In genomic region chr16:23296994-23297393, GRCh38 we compare ENCODE assay signal across 10 cellular contexts. TPM values are rescaled to one million over a fixed set of nuclear protein-coding genes. Genes with fewer than 3 reads are reported as not detected.
DNase-seq lines count a peak whose midpoint lies in the region; ATAC-seq and TF ChIP-seq lines count a peak whose summit lies in the region.
"Had no signal": no experiment of that assay in that cellular context is flagged by ENCODE, and none has a peak within 500 bp of the region (broad histone marks: within the 10 kb centered on the region; RNA-seq: fewer than 3 reads in every experiment).

No MANE protein-coding gene starts in this region.

- H3K9ac ChIP-seq in NT2/D1 (ENCODE audit: insufficient read length, low read depth): no peak overlapping the region

- peak; percentile 80 for TF ChIP-seq CTCF in C4-2B (conservative IDR thresholded peaks at IDR 0.05)
- TF ChIP-seq CTCF in GM12865 (IDR thresholded peaks at IDR 0.05; ENCODE audit: insufficient read depth, low read depth, low read length, missing control alignments): peak; percentile 45
- peak; percentile 52 for TF ChIP-seq CTCF in foreskin keratinocyte (conservative IDR thresholded peaks at IDR 0.05)

- peaks cover 17% of the 10 kb centered on the region for H3K27me3 ChIP-seq in NT2/D1 (ENCODE audit: insufficient read depth, insufficient read length)
- peaks cover 30% of the 10 kb centered on the region for H3K27me3 ChIP-seq in foreskin keratinocyte

- peaks cover 4% of the 10 kb centered on the region for H3K4me1 ChIP-seq in NT2/D1 (ENCODE audit: insufficient read depth, insufficient read length)
- no peaks in the 10 kb centered on the region for H3K4me1 ChIP-seq in foreskin keratinocyte
- H3K4me1 ChIP-seq: gastrocnemius medialis had no signal

- no peak overlapping the region for H3K4me3 ChIP-seq in GM12865 (ENCODE audit: low read depth, low read length)
- H3K4me3 ChIP-seq in NT2/D1 (ENCODE audit: insufficient read length, low read depth): no peak overlapping the region
- H3K4me3 ChIP-seq: gastrocnemius medialis, SK-N-MC had no signal

- peak; percentile 58 for DNase-seq in GM12865 (ENCODE audit: low read depth)
- DNase-seq in NT2/D1 (ENCODE audit: low read depth, low spot score): peak; percentile 36
- no peak for DNase-seq in foreskin keratinocyte
- DNase-seq in SW 1271 (lab: John Stamatoyannopoulos, UW): no peak
- DNase-seq: gastrocnemius medialis had no signal

- H3K27ac ChIP-seq in C4-2B (peak overlapping the region; percentile 15; the same call in 1 of the 2 replicates), foreskin keratinocyte (no peak overlapping the region)
- H3K27ac ChIP-seq: gastrocnemius medialis, SK-N-MC had no signal

- peak; percentile 23 for ATAC-seq in foreskin keratinocyte
- no peak for ATAC-seq in HG03135 (IDR thresholded peaks at IDR 0.05; ENCODE audit: unreplicated experiment)
- ATAC-seq in HG02973 (IDR thresholded peaks at IDR 0.05; ENCODE audit: unreplicated experiment): no peak
- ATAC-seq in GM19035 (IDR thresholded peaks at IDR 0.05; ENCODE audit: unreplicated experiment): no peak
- ATAC-seq: gastrocnemius medialis had no signal

- no peaks in the 10 kb centered on the region for H3K36me3 ChIP-seq in NT2/D1 (ENCODE audit: insufficient read depth, insufficient read length, low read length)
- H3K36me3 ChIP-seq: gastrocnemius medialis had no signal

- no peaks in the 10 kb centered on the region; the same call in 1 of the 2 replicates for H3K9me3 ChIP-seq in NT2/D1 (ENCODE audit: insufficient read depth, low read length)
- H3K9me3 ChIP-seq: gastrocnemius medialis had no signal

RNA-seq across cellular contexts. Expression of gene SCNN1B, which starts 5.1 kb away (rescaled TPM):
- 0.07 TPM in 1 of 2 replicates, not detected in the other for total RNA-seq in foreskin keratinocyte
- 0.11 and 0.13 TPM in 2 replicates for polyA plus RNA-seq in foreskin keratinocyte

Comparison
In these comparisons a context has a peak if more than half of its experiments do, and no peak if none do; other contexts are left out.
1. DNase-seq: peak in GM12865 (single experiment) and NT2/D1 (single experiment); none in foreskin keratinocyte (0 of 2) and SW 1271 (0 of 2).
2. Peak in every context shown above with its lines, with median percentiles within 50 percentile points of each other: CTCF ChIP-seq.